30 cellular contexts compared by ENCODE assay signal in the genomic region with DNA sequence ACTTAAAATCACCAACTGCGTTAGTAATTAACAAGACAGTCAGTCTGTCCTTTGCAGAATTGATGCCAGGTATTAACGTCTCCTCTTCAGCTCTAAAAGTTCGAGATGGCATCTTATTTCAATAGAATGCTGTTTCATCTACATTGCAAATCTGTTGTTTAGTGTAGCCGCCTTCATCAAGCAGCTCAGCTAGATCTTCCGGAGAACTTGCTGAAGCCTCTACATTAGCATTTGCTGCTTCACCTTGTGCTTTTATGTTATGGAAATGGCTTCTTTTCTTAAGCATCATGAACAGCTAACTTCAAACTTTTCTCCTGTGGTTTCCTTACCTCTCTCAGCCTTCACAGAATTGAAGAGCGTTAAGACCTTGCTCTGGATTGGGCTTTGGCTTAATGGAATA.
"Had no signal": no experiment of that assay in that cellular context is flagged by ENCODE, and none has a peak within 500 bp of the region (broad histone marks: within the 10 kb centered on the region; RNA-seq: fewer than 3 reads in every experiment).

No MANE protein-coding gene starts in this region.

- ATAC-seq: activated CD4-positive, CD25-positive, alpha-beta regulatory T cell treated with anti-CD3 and anti-CD28 coated beads, Interleukin-2, amount 50 U/mL, for 24 hours; left colon; sciatic nerve; stimulated activated naive CD8-positive, alpha-beta T cell treated with anti-CD3 and anti-CD28 coated beads, Interleukin-15, Interleukin-2, amounts not matched to agents 100 U/mL and 50 U/mL, for 24 hours had no signal

- H3K27ac Mint-ChIP-seq: activated CD4-positive, alpha-beta memory T cell treated with anti-CD3 and anti-CD28 coated beads for 36 hours; activated naive CD4-positive, alpha-beta T cell treated with anti-CD3 and anti-CD28 coated beads, Interleukin-2, amount 10 ng/mL, durations not matched to agents 7 days and 5 days; activated naive CD8-positive, alpha-beta T cell treated with anti-CD3 and anti-CD28 coated beads, Interleukin-2, amount 10 ng/mL, durations not matched to agents 7 days and 5 days; activated T-helper 1 cell treated with anti-CD3 and anti-CD28 coated beads, Interleukin-12 subunit alpha, Interleukin-12 subunit beta, Interleukin-2, Interleukin-4 antibody, amounts not matched to agents 30 ng/mL and 10 ng/mL and 1 ng/mL, durations not matched to agents 14 hours and 24 hours and 36 hours; brain; mesothelial cell of epicardium; naive B cell had no signal

- H3K4me3 Mint-ChIP-seq: activated CD4-positive, alpha-beta memory T cell treated with anti-CD3 and anti-CD28 coated beads for 36 hours; activated naive CD4-positive, alpha-beta T cell treated with anti-CD3 and anti-CD28 coated beads, Interleukin-2, amount 10 ng/mL, durations not matched to agents 7 days and 5 days; activated naive CD8-positive, alpha-beta T cell treated with anti-CD3 and anti-CD28 coated beads, Interleukin-2, amount 10 ng/mL, durations not matched to agents 7 days and 5 days; activated T-helper 1 cell treated with anti-CD3 and anti-CD28 coated beads, Interleukin-12 subunit alpha, Interleukin-12 subunit beta, Interleukin-2, Interleukin-4 antibody, amounts not matched to agents 30 ng/mL and 10 ng/mL and 1 ng/mL, durations not matched to agents 14 hours and 24 hours and 36 hours; brain; mesothelial cell of epicardium; naive B cell had no signal

- H3K4me1 Mint-ChIP-seq: activated naive CD4-positive, alpha-beta T cell treated with anti-CD3 and anti-CD28 coated beads, Interleukin-2, amount 10 ng/mL, durations not matched to agents 7 days and 5 days; activated naive CD8-positive, alpha-beta T cell treated with anti-CD3 and anti-CD28 coated beads, Interleukin-2, amount 10 ng/mL, durations not matched to agents 7 days and 5 days had no signal

- DNase-seq: activated CD4-positive, alpha-beta memory T cell treated with anti-CD3 and anti-CD28 coated beads for 36 hours; activated CD4-positive, alpha-beta T cell treated with anti-CD3 and anti-CD28 coated beads for 48 hours; activated CD8-positive, alpha-beta memory T cell treated with anti-CD3 and anti-CD28 coated beads, Interleukin-2, amount 50 U/mL, for 4 hours; activated effector memory CD4-positive, alpha-beta T cell treated with anti-CD3 and anti-CD28 coated beads, Interleukin-2, amount 50 U/mL, for 16 hours; activated naive CD4-positive, alpha-beta T cell treated with anti-CD3 and anti-CD28 coated beads, Interleukin-2, amount 10 ng/mL, durations not matched to agents 7 days and 5 days; activated naive CD8-positive, alpha-beta T cell treated with anti-CD3 and anti-CD28 coated beads, Interleukin-2, amount 10 ng/mL, durations not matched to agents 7 days and 5 days; activated T-cell treated with anti-CD3 and anti-CD28 coated beads, Interleukin-2, amount 50 U/mL, for 1 hour; cerebellar nuclear complex; colonic mucosa; effector CD8-positive, alpha-beta T cell; left colon; mammary epithelial cell; naive B cell; pancreas; retina; stimulated activated CD4-positive, alpha-beta T cell treated with anti-CD3 and anti-CD28 coated beads, Interleukin-12 subunit alpha, Interleukin-12 subunit beta, amount 100 ng/mL, for 4 hours; stimulated activated CD4-positive, alpha-beta T cell treated with anti-CD3 and anti-CD28 coated beads, Interleukin-4, amount 100 ng/mL, for 1 hour; stimulated activated naive CD8-positive, alpha-beta T cell treated with anti-CD3 and anti-CD28 coated beads, Interleukin-15, Interleukin-2, amounts not matched to agents 100 U/mL and 50 U/mL, for 24 hours; trophoblast cell had no signal

- H3K9me3 ChIP-seq: colonic mucosa, pancreas, prostate gland had no signal

- H3K4me1 ChIP-seq: ascending aorta, colonic mucosa, pancreas, prostate gland had no signal

- H3K27ac ChIP-seq: ascending aorta, cardiac muscle cell, colonic mucosa, pancreas, prostate gland, skin epidermis, thoracic aorta, VCaP had no signal

- H3K36me3 Mint-ChIP-seq: activated CD4-positive, alpha-beta memory T cell treated with anti-CD3 and anti-CD28 coated beads for 36 hours; activated naive CD4-positive, alpha-beta T cell treated with anti-CD3 and anti-CD28 coated beads, Interleukin-2, amount 10 ng/mL, durations not matched to agents 7 days and 5 days; activated naive CD8-positive, alpha-beta T cell treated with anti-CD3 and anti-CD28 coated beads, Interleukin-2, amount 10 ng/mL, durations not matched to agents 7 days and 5 days; brain; mesothelial cell of epicardium had no signal

- H3K36me3 ChIP-seq: ascending aorta, cardiac muscle cell, colonic mucosa, pancreas, prostate gland, thoracic aorta had no signal

- H3K4me3 ChIP-seq: ascending aorta, cardiac muscle cell, colonic mucosa, pancreas, prostate gland, skin epidermis, thoracic aorta had no signal

- H3K27me3 ChIP-seq: ascending aorta, cardiac muscle cell, colonic mucosa, pancreas had no signal

- H3K9me3 Mint-ChIP-seq: activated naive CD8-positive, alpha-beta T cell treated with anti-CD3 and anti-CD28 coated beads, Interleukin-2, amount 10 ng/mL, durations not matched to agents 7 days and 5 days; activated T-helper 1 cell treated with anti-CD3 and anti-CD28 coated beads, Interleukin-12 subunit alpha, Interleukin-12 subunit beta, Interleukin-2, Interleukin-4 antibody, amounts not matched to agents 30 ng/mL and 10 ng/mL and 1 ng/mL, durations not matched to agents 14 hours and 24 hours and 36 hours had no signal
